ENCODE assay signal across 8 cellular contexts in genomic region chr12:69154585-69155363, GRCh38.
DNase-seq lines count a peak whose midpoint lies in the region; ATAC-seq, FAIRE-seq and TF ChIP-seq lines count a peak whose summit lies in the region.

No MANE protein-coding gene starts in this region.

- 2% methylated on average over 7 of the region's 7 CpGs for WGBS in GM12878 (ENCODE audit: insufficient coverage, insufficient replicate concordance, low lambda C conversion rate, missing lambda C conversion rate)

- FAIRE-seq in TTC549 (lab: Jason Lieb, UNC), result peak; percentile 34
- no peak for FAIRE-seq in GM12878 (lab: Jason Lieb, UNC)

- no peak overlapping the region for H3K4me3 ChIP-seq in GM12878

- H3K4me1 ChIP-seq in GM12878 (ENCODE audit: control insufficient read depth, insufficient read depth, low read length), result peaks cover 7% of the 10 kb centered on the region

- TF ChIP-seq RAD21 in GM12878 (IDR thresholded peaks at IDR 0.05; ENCODE audit: insufficient read depth, low read depth, low read length), result peak; percentile 86

- H3K9me3 ChIP-seq in GM12878 (replicated peaks; ENCODE audit: control insufficient read depth, insufficient read depth, low read length), result no peaks in the 10 kb centered on the region

- no peaks in the 10 kb centered on the region for H3K9me3 Mint-ChIP-seq in Calu3 (ENCODE audit: low read depth, unreplicated experiment)

- no peaks in the 10 kb centered on the region for H3K36me3 Mint-ChIP-seq in Calu3 (ENCODE audit: insufficient read depth, unreplicated experiment)

- H3K36me3 ChIP-seq in GM12878 (ENCODE audit: control insufficient read depth in 2 of 2, insufficient read depth in 2 of 2, low read length in 1 of 2), result no peaks in the 10 kb centered on the region

- H3K27ac Mint-ChIP-seq in Calu3 (ENCODE audit: unreplicated experiment), result no peak overlapping the region

- DNase-seq in Calu3 (peak; percentile 71), H4 (ENCODE audit: low spot score) (peak; percentile 46), NCI-H2029 treated with DMSO at 0.1 percent for 48 hours (lab: John Stamatoyannopoulos, UW) (peak; percentile 63), GM12878 (ENCODE audit: low read depth, low spot score) (peak; percentile 30), iPS-NIHi11 (ENCODE audit: low spot score) (peak; percentile 75)
- DNase-seq in stimulated activated CD4-positive, alpha-beta T cell treated with anti-CD3 and anti-CD28 coated beads, Interleukin-1b, Interleukin-23, amount 100 ng/mL, for 1 hour (ENCODE audit: low read depth in 2 of 2), result peak; percentile 49 to 58

- CTCF ChIA-PET in Calu3 (lab: Charles Lee) (interaction anchor here (0.5 to 1.1 kb wide), 8 partner anchors 88 to 324 kb away, joined by 3 to 7 read pairs (median 3); no protein-coding TSS in a partner anchor), GM12878 (lab: Yijun Ruan, JAX) (interaction anchor here (0.6 to 6.9 kb wide), 34 partner anchors 8 to 485 kb away, joined by 3 to 285 read pairs (median 4); no protein-coding TSS in a partner anchor)

- SMC1A ChIA-PET in GM12878 (lab: Charles Lee; ENCODE audit: uncharacterized antibody, unreplicated experiment), result interaction anchor here (0.6 to 6.6 kb wide), 7 partner anchors 14 to 204 kb away, joined by 3 to 103 read pairs (median 5); no protein-coding TSS in a partner anchor

- peak; percentile 77 for ATAC-seq in GM12878
- ATAC-seq in GM19455 (IDR thresholded peaks at IDR 0.05; ENCODE audit: unreplicated experiment), result no peak

- POLR2A ChIA-PET in GM12878 (lab: Charles Lee), result no interaction called here

- intact Hi-C loops in Calu3 (cut with micrococcal nuclease; ENCODE audit: unreplicated experiment), result loop anchor here (1.0 to 5.0 kb wide), 4 partner anchors 43 to 290 kb away; no protein-coding TSS in a partner anchor
- intact Hi-C loops in GM12878 (cut with micrococcal nuclease; ENCODE audit: unreplicated experiment), result loop anchor here (1.0 to 10.0 kb wide), 5 partner anchors 42 to 484 kb away; no protein-coding TSS in a partner anchor

- peak overlapping the region; percentile 65 for H2AFZ ChIP-seq in GM12878 (ENCODE audit: control insufficient read depth, low read depth, low read length)

- BruUV-seq in Calu3 (replicated peaks; lab: Mats Ljungman, UMichigan) (no TSS peak), GM12878 (replicated peaks; lab: Mats Ljungman, UMichigan) (no TSS peak)

- TF ChIP-seq POLR2A in GM12878 (IDR thresholded peaks at IDR 0.05; ENCODE audit: low read depth, low read length), result no peak

- RAD21 ChIA-PET in GM12878 (lab: Charles Lee; ENCODE audit: unreplicated experiment), result interaction anchor here (0.8 to 7.1 kb wide), 10 partner anchors 12 to 415 kb away, joined by 3 to 88 read pairs (median 4); no protein-coding TSS in a partner anchor

- no peak overlapping the region for H3K4me3 Mint-ChIP-seq in Calu3 (ENCODE audit: low read depth, unreplicated experiment)

- no peak overlapping the region for H3K27ac ChIP-seq in GM12878 (ENCODE audit: control insufficient read depth, insufficient read depth)

- TF ChIP-seq CTCF in Calu3 (IDR thresholded peaks at IDR 0.05; ENCODE audit: unreplicated experiment) (peak; percentile 89), GM12878 (IDR thresholded peaks at IDR 0.05 in 2 of 3, conservative IDR thresholded peaks at IDR 0.05 in 1 of 3; ENCODE audit: control insufficient read depth in 2 of 3, extremely low read depth in 1 of 3, insufficient read depth in 1 of 3, low read depth in 3 of 3, low read length in 3 of 3) (peak; percentile 84 to 91 (median 91); a peak in 5 of 6 replicates)

- no peak overlapping the region for H3K4me2 ChIP-seq in GM12878 (ENCODE audit: control insufficient read depth, insufficient read depth)

- no peaks in the 10 kb centered on the region for H4K20me1 ChIP-seq in GM12878 (ENCODE audit: control insufficient read depth, insufficient read depth)

- in situ Hi-C loops in GM12878 (cut with MboI), result loop anchor here (10.0 kb wide), 1 partner anchor 420 kb away; no protein-coding TSS in a partner anchor

- H3K79me2 ChIP-seq in GM12878 (ENCODE audit: control insufficient read depth, insufficient read depth, low read length), result no peaks in the 10 kb centered on the region

- H3K27me3 ChIP-seq in GM12878 (replicated peaks in 1 of 2; ENCODE audit: control insufficient read depth in 2 of 2, insufficient read depth in 2 of 2, low read length in 1 of 2), result no peaks in the 10 kb centered on the region

- H3K4me1 Mint-ChIP-seq in Calu3 (ENCODE audit: low read depth, unreplicated experiment), result peaks cover 8% of the 10 kb centered on the region

- no peak for TF ChIP-seq EP300 in GM12878 (IDR thresholded peaks at IDR 0.05; ENCODE audit: borderline replicate concordance in 1 of 2, control insufficient read depth in 1 of 2, low read depth in 2 of 2, low read length in 2 of 2)

- no peaks in the 10 kb centered on the region for H3K27me3 Mint-ChIP-seq in Calu3 (ENCODE audit: unreplicated experiment)

- no peak overlapping the region for H3K9ac ChIP-seq in GM12878 (ENCODE audit: control insufficient read depth, insufficient read depth, low read length)

TF ChIP-seq in GM12878, 131 proteins besides CTCF, POLR2A, EP300 and RAD21 (continues in another document):
- TF ChIP-seq MAX (IDR thresholded peaks at IDR 0.05; ENCODE audit: low read depth, low read length) (peak; percentile 52; the same call in 1 of the 2 replicates), ESRRA (IDR thresholded peaks at IDR 0.05; ENCODE audit: low read length) (no peak), RAD51 (IDR thresholded peaks at IDR 0.05) (peak; percentile 87), ZBED1 (IDR thresholded peaks at IDR 0.05; ENCODE audit: borderline replicate concordance) (no peak), YBX1 (IDR thresholded peaks at IDR 0.05) (no peak), MTA3 (IDR thresholded peaks at IDR 0.05; ENCODE audit: borderline replicate concordance, low read length) (no peak), YY1 (IDR thresholded peaks at IDR 0.05; ENCODE audit: low read depth, low read length) (peak; percentile 81), SMC3 (IDR thresholded peaks at IDR 0.05; ENCODE audit: borderline replicate concordance, low read length) (peak; percentile 92), SREBF2 (IDR thresholded peaks at IDR 0.05; ENCODE audit: low read length) (no peak), CBX5 (IDR thresholded peaks at IDR 0.05; ENCODE audit: low read depth) (no peak), BRCA1 (IDR thresholded peaks at IDR 0.05; ENCODE audit: low read depth, low read length) (no peak), RB1 (IDR thresholded peaks at IDR 0.05; ENCODE audit: borderline replicate concordance) (peak; percentile 47; the same call in 1 of the 2 replicates), IRF4 (IDR thresholded peaks at IDR 0.05; ENCODE audit: low read depth, low read length) (no peak), SKIL (IDR thresholded peaks at IDR 0.05; ENCODE audit: low read depth, poor library complexity, severe bottlenecking) (peak; percentile 52), CHD1 (IDR thresholded peaks at IDR 0.05; ENCODE audit: low read depth, low read length) (no peak), BHLHE40 (IDR thresholded peaks at IDR 0.05; ENCODE audit: borderline replicate concordance in 1 of 2, low read depth in 2 of 2, low read length in 1 of 2) (peak; percentile 44 to 68; a peak in 2 of 4 replicates), RBBP5 (conservative IDR thresholded peaks at IDR 0.05) (no peak), MYB (IDR thresholded peaks at IDR 0.05; ENCODE audit: borderline replicate concordance, low read depth, low read length) (no peak)
- TF ChIP-seq, protein P1, sequence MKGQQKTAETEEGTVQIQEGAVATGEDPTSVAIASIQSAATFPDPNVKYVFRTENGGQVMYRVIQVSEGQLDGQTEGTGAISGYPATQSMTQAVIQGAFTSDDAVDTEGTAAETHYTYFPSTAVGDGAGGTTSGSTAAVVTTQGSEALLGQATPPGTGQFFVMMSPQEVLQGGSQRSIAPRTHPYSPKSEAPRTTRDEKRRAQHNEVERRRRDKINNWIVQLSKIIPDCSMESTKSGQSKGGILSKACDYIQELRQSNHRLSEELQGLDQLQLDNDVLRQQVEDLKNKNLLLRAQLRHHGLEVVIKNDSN (IDR thresholded peaks at IDR 0.05; ENCODE audit: borderline replicate concordance, extremely low read length, insufficient read depth, low read depth, low read length), result peak; percentile 68
- TF ChIP-seq, protein P2, sequence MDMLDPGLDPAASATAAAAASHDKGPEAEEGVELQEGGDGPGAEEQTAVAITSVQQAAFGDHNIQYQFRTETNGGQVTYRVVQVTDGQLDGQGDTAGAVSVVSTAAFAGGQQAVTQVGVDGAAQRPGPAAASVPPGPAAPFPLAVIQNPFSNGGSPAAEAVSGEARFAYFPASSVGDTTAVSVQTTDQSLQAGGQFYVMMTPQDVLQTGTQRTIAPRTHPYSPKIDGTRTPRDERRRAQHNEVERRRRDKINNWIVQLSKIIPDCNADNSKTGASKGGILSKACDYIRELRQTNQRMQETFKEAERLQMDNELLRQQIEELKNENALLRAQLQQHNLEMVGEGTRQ (IDR thresholded peaks at IDR 0.05; ENCODE audit: borderline replicate concordance, low read depth, low read length), result peak; percentile 62
